In the genomic region with DNA sequence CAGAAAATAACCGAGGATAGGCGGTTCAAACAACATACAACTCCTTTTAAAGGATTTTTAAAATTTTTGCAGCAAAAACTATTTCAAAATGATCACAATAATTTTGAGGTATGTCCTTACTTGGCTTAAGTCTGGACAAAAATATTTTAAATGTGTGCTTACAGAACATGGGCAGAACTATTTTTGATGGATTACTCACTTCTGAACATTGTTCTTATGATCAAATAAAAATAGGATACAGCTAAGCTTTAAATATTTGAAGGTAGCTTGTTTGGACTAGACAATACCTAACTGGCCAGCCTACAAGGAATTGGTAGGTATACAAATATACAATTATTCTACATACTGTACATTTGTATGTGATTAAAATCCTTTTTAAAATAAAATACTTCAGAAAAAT, we compare ENCODE assay signal across 22 cellular contexts. TPM values are rescaled to one million over a fixed set of nuclear protein-coding genes. Genes with fewer than 3 reads are reported as not detected.
DNase-seq lines count a peak whose midpoint lies in the region; ATAC-seq and TF ChIP-seq lines count a peak whose summit lies in the region.
"Had no signal": no experiment of that assay in that cellular context is flagged by ENCODE, and none has a peak within 500 bp of the region (broad histone marks: within the 10 kb centered on the region; RNA-seq: fewer than 3 reads in every experiment).

No MANE protein-coding gene starts in this region.

- H3K27me3 ChIP-seq in adipocyte (replicated peaks; ENCODE audit: control insufficient read depth, insufficient read depth, low read length) (no peaks in the 10 kb centered on the region), psoas muscle (ENCODE audit: insufficient read depth in 3 of 3, low read length in 2 of 3) (no peaks in the 10 kb centered on the region), foreskin keratinocyte (no peaks in the 10 kb centered on the region)
- H3K27me3 ChIP-seq: BE2C; BLaER1 treated with 17β-estradiol and CSF1 and Interleukin-3, amounts not matched to agents 10 nM and 100 nM had no signal

- WGBS in psoas muscle, 3 donors = 90 to 91% (median 91%) methylated on average over 2 of the region's 2 CpGs

- peak overlapping the region; percentile 34 for H3K27ac ChIP-seq in psoas muscle
- H3K27ac ChIP-seq in foreskin keratinocyte = no peak overlapping the region
- H3K27ac ChIP-seq: A549; BLaER1 treated with 17β-estradiol and CSF1 and Interleukin-3, amounts not matched to agents 10 nM and 100 nM; GM23248 had no signal

- intact Hi-C loops in psoas muscle (cut with DNase I) = loop anchor here (5.0 to 10.0 kb wide), 2 partner anchors 50 to 93 kb away; no protein-coding TSS in a partner anchor

- H3K4me1 ChIP-seq in adipocyte (ENCODE audit: control insufficient read depth, insufficient read depth, low read length) (no peaks in the 10 kb centered on the region), psoas muscle (peaks cover 5% of the 10 kb centered on the region), foreskin keratinocyte (no peaks in the 10 kb centered on the region)
- H3K4me1 ChIP-seq: BE2C had no signal

- ATAC-seq in psoas muscle (peak in 2 of 4 donors; percentile 44 to 59), foreskin keratinocyte (no peak)
- ATAC-seq: A549, GM12878 had no signal

- no peak overlapping the region for H3K4me3 ChIP-seq in adipocyte (ENCODE audit: low read length)
- H3K4me3 ChIP-seq in psoas muscle = no peak overlapping the region
- H3K4me3 ChIP-seq: A549; BLaER1 treated with 17β-estradiol and CSF1 and Interleukin-3, amounts not matched to agents 10 nM and 100 nM; GM12878; GM23248 had no signal

- TF ChIP-seq CTCF in psoas muscle (IDR thresholded peaks at IDR 0.05) = no peak
- no peak for TF ChIP-seq CTCF in foreskin keratinocyte (conservative IDR thresholded peaks at IDR 0.05)

- H3K9me3 ChIP-seq in adipocyte (ENCODE audit: control insufficient read depth, low read length) (no peaks in the 10 kb centered on the region), psoas muscle (no peaks in the 10 kb centered on the region)
- H3K9me3 ChIP-seq: A549; BE2C; BLaER1 treated with 17β-estradiol and CSF1 and Interleukin-3, amounts not matched to agents 10 nM and 100 nM had no signal

- no peak overlapping the region for H3K9ac ChIP-seq in adipocyte (ENCODE audit: low read length)
- H3K9ac ChIP-seq: BLaER1 treated with 17β-estradiol and CSF1 and Interleukin-3, amounts not matched to agents 10 nM and 100 nM; GM23248 had no signal

- DNase-seq in adipocyte (ENCODE audit: low read depth) = peak; percentile 21
- DNase-seq in myocyte (ENCODE audit: low read depth) = peak; percentile 27
- DNase-seq in psoas muscle = no peak
- DNase-seq in glomerular visceral epithelial cell (ENCODE audit: extremely low spot score) = no peak
- DNase-seq in HT-29 (ENCODE audit: low spot score) = no peak
- no peak for DNase-seq in foreskin keratinocyte
- DNase-seq: 8988T; ACHN; AML-193; BE2C; CD4-positive, alpha-beta T cell; CD8-positive, alpha-beta memory T cell; DMS 273 treated with DMSO at 0.1 percent for 48 hours; DMS79; EL; GDM1; GM23248; H7; HCEC 1CT had no signal

- H3K36me3 ChIP-seq in adipocyte (ENCODE audit: control insufficient read depth, insufficient read depth, low read length, severe bottlenecking) = peaks cover 54% of the 10 kb centered on the region
- peaks cover 0 to 42% of the 10 kb centered on the region in 2 donors for H3K36me3 ChIP-seq in psoas muscle (ENCODE audit: insufficient read depth in 1 of 2, low read depth in 1 of 2)

RNA-seq across cellular contexts. Expression of gene INTS2, which starts 14.3 kb away (rescaled TPM):
- total RNA-seq in myocyte = 16.6 and 19.0 TPM in 2 replicates
- 3.4 TPM for polyA plus RNA-seq in myocyte (2012)
- total RNA-seq in psoas muscle = 1 to 10 TPM; 6.2 to 8.0 (median 6.9) TPM
- polyA plus RNA-seq in psoas muscle = 1 to 10 TPM; 1.3 to 7.2 (median 2.7) TPM
- total RNA-seq in HT-29 (2014; rRNA removed; shearing (Covaris generic)) = 4.7 and 5.3 TPM in 2 replicates
- 11.3 and 12.3 TPM in 2 replicates for total RNA-seq in foreskin keratinocyte
- polyA plus RNA-seq in foreskin keratinocyte = 1.2 and 1.8 TPM in 2 replicates

Comparison
In these comparisons a context has a peak if more than half of its experiments do, and no peak if none do; other contexts are left out.
1. DNase-seq: peak in adipocyte (single experiment) and myocyte (single experiment); none in psoas muscle (0 of 2), glomerular visceral epithelial cell (single experiment), HT-29 (single experiment) and foreskin keratinocyte (0 of 2).